Comparison of ENCODE assay signal across 1 cellular context in the genomic region with DNA sequence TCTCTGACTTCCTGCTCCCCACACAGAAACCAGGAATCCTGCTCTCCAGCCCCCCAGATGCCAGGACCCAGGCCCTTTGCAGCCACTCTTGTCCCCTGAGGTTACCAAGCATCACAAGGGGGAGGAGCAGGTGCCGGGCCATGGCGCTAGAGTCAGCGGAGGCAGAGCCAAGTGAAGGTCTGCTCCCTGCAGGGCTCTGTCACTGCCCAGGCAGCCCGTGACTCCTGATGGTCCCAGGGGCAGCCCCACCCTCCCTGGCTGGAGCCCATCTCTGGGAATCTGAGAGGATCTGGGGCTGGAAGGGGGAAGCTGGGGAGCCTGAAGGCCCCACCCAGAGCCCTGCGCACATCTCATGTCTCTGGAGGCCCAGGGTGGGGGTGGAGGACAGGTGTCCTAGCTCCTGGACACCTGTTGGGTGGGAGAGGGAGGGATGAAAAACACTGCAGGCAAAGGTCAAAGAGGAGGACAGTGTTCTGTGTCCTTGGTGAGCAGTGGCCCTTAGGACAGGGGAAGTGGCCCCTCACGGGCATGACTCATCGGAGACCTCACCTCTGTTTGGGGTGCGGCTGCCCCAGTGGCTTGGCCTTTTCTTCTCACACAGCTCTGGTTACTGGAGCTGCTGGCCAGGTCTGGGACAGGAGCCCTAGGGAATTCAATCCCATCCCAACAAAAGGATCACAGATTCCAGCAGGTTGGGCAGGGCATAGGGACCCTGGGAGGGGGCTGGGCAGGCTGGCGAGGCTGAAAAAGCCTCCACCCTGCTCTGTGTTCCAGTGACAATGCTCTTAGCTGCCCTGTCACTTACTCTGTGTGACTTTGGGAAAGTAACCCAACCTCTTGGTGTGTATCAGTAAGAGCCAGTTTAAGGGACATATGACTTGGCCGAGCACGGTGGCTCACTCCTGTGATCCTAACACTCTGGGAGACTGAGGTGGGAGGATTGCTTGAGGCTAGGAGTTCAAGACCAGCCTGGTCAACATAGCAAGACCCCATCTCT.
TF ChIP-seq lines count a peak whose summit lies in the region.

TSS of gene PRSS36 (minus strand) at position 173 of the 997 bp plus-strand sequence. CDS start at position 142, 31 bp downstream.

TF ChIP-seq in SK-N-SH, 30 proteins besides CTCF, POLR2A, EP300 and RAD21 (continued from another document):
- TF ChIP-seq, protein P1, sequence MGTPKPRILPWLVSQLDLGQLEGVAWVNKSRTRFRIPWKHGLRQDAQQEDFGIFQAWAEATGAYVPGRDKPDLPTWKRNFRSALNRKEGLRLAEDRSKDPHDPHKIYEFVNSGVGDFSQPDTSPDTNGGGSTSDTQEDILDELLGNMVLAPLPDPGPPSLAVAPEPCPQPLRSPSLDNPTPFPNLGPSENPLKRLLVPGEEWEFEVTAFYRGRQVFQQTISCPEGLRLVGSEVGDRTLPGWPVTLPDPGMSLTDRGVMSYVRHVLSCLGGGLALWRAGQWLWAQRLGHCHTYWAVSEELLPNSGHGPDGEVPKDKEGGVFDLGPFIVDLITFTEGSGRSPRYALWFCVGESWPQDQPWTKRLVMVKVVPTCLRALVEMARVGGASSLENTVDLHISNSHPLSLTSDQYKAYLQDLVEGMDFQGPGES (IDR thresholded peaks at IDR 0.05; ENCODE audit: low read depth, low read length): no peak
- TF ChIP-seq RXRA (IDR thresholded peaks at IDR 0.05; ENCODE audit: borderline replicate concordance, low read depth) (no peak), FOXJ3 (CRISPR knock-in tag; IDR thresholded peaks at IDR 0.05) (no peak), NFIC (IDR thresholded peaks at IDR 0.05; ENCODE audit: borderline replicate concordance) (no peak)
- TF ChIP-seq, protein P2, sequence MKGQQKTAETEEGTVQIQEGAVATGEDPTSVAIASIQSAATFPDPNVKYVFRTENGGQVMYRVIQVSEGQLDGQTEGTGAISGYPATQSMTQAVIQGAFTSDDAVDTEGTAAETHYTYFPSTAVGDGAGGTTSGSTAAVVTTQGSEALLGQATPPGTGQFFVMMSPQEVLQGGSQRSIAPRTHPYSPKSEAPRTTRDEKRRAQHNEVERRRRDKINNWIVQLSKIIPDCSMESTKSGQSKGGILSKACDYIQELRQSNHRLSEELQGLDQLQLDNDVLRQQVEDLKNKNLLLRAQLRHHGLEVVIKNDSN (IDR thresholded peaks at IDR 0.05; ENCODE audit: borderline replicate concordance, low read depth): no peak
TF ChIP-seq in SK-N-SH: peak in this region for 0.
